22 cellular contexts compared by ENCODE assay signal in genomic region chr12:95796982-95797289, GRCh38. TPM values are rescaled to one million over a fixed set of nuclear protein-coding genes. Genes with fewer than 3 reads are reported as not detected.
DNase-seq lines count a peak whose midpoint lies in the region; ATAC-seq and TF ChIP-seq lines count a peak whose summit lies in the region.
"Had no signal": no experiment of that assay in that cellular context is flagged by ENCODE, and none has a peak within 500 bp of the region (broad histone marks: within the 10 kb centered on the region; RNA-seq: fewer than 3 reads in every experiment).

No MANE protein-coding gene starts in this region.

- in situ Hi-C loops in mammary epithelial cell (cut with MboI; ENCODE audit: low sequenced_read_pairs in 2 of 2): no loop called here

- WGBS in mammary epithelial cell (ENCODE audit: low coverage, missing lambda C conversion rate): 39% methylated on average over 2 of the region's 2 CpGs
- 60 to 72% methylated on average over 2 of the region's 2 CpGs for WGBS in lung, 2 donors

- H2AFZ ChIP-seq in PC-3 (ENCODE audit: low read length): no peak overlapping the region
- peak overlapping the region; percentile 12 for H2AFZ ChIP-seq in mammary epithelial cell (ENCODE audit: low read depth, low read length)

- H3K27ac ChIP-seq in PC-3 (ENCODE audit: low read length) (peak overlapping the region; percentile 92), mammary epithelial cell (ENCODE audit: insufficient read depth, low read depth, low read length) (no peak overlapping the region), lung (ENCODE audit: low read depth in 1 of 2, low read length in 1 of 2) (no peak overlapping the region)
- H3K27ac ChIP-seq: adrenal gland, gastroesophageal sphincter, neutrophil, psoas muscle had no signal

- no peaks in the 10 kb centered on the region for H4K20me1 ChIP-seq in PC-3 (ENCODE audit: low read length)
- H4K20me1 ChIP-seq in mammary epithelial cell (ENCODE audit: insufficient read depth, low read length): no peaks in the 10 kb centered on the region

- intact Hi-C loops in PC-3 (cut with micrococcal nuclease) (no loop called here), mammary epithelial cell (cut with micrococcal nuclease) (no loop called here)

- H3K79me2 ChIP-seq in PC-3 (ENCODE audit: low read length) (no peaks in the 10 kb centered on the region), mammary epithelial cell (ENCODE audit: insufficient read depth, low read length) (no peaks in the 10 kb centered on the region)

- H3K4me1 ChIP-seq in PC-3 (ENCODE audit: insufficient read depth, low read length) (peaks cover 54% of the 10 kb centered on the region), mammary epithelial cell (ENCODE audit: insufficient read depth, low read length) (peaks cover 12% of the 10 kb centered on the region), lung (ENCODE audit: control insufficient read depth in 2 of 2, insufficient read depth in 2 of 2, low read length in 2 of 2) (peaks cover 0 to 2% of the 10 kb centered on the region in 2 donors)
- H3K4me1 ChIP-seq: adrenal gland, BE2C, psoas muscle had no signal

- DNase-seq in AG20443 (ENCODE audit: low spot score) (peak; percentile 25), PC-3 (peak; percentile 83), mammary epithelial cell (peak; percentile 41), lung (ENCODE audit: low spot score) (no peak), H4 (ENCODE audit: low spot score) (no peak), pons (ENCODE audit: low spot score) (no peak)
- DNase-seq in stimulated activated CD4-positive, alpha-beta T cell treated with anti-CD3 and anti-CD28 coated beads, Interleukin-2, amount 100 ng/mL, for 48 hours: no peak
- DNase-seq: activated CD4-positive, alpha-beta T cell treated with anti-CD3 and anti-CD28 coated beads for 36 hours; activated T-cell treated with anti-CD3 and anti-CD28 coated beads, Interleukin-2, amount 50 U/mL, for 4 hours; BE2C; effector memory CD4-positive, alpha-beta T cell; hippocampal formation; NCI-H1417; NCI-H774; psoas muscle; stimulated activated naive CD8-positive, alpha-beta T cell treated with anti-CD3 and anti-CD28 coated beads, Interleukin-15, Interleukin-2, amounts not matched to agents 100 U/mL and 50 U/mL, for 24 hours had no signal

- BruUV-seq in PC-3 (replicated peaks; lab: Mats Ljungman, UMichigan): no TSS peak
- BruUV-seq in mammary epithelial cell (replicated peaks; lab: Mats Ljungman, UMichigan): no TSS peak

- CTCF ChIA-PET in PC-3 (lab: Charles Lee) (interaction anchor here (0.6 to 1.0 kb wide), 2 partner anchors 18 to 162 kb away, joined by 3 read pairs; no protein-coding TSS in a partner anchor), mammary epithelial cell (lab: Charles Lee; ENCODE audit: low non-redundant PET) (no interaction called here)

- peak overlapping the region; percentile 10; the same call in 1 of the 2 replicates for H3K4me3 ChIP-seq in PC-3 (ENCODE audit: low read length)
- H3K4me3 ChIP-seq in mammary epithelial cell (replicated peaks in 1 of 3; ENCODE audit: insufficient read depth in 1 of 3, low read depth in 2 of 3, low read length in 3 of 3): no peak overlapping the region
- no peak overlapping the region for H3K4me3 ChIP-seq in lung
- H3K4me3 ChIP-seq: adrenal gland, gastroesophageal sphincter, K562, psoas muscle had no signal

- peak overlapping the region; percentile 39 for H3K9ac ChIP-seq in PC-3 (ENCODE audit: low read length)
- H3K9ac ChIP-seq in mammary epithelial cell (ENCODE audit: insufficient read depth, low read length): no peak overlapping the region

- H3K4me2 ChIP-seq in PC-3 (ENCODE audit: low read length) (peak overlapping the region; percentile 64), mammary epithelial cell (ENCODE audit: insufficient read depth, low read depth, low read length) (peak overlapping the region; percentile 1)

- H3F3A ChIP-seq in PC-3 (ENCODE audit: low read length, unreplicated experiment): peaks cover 12% of the 10 kb centered on the region

- H3K9me3 ChIP-seq in PC-3 (ENCODE audit: low read length) (no peaks in the 10 kb centered on the region), mammary epithelial cell (replicated peaks; ENCODE audit: insufficient read depth, low read length) (no peaks in the 10 kb centered on the region), lung (ENCODE audit: control insufficient read depth in 2 of 2, insufficient read depth in 1 of 2, low read length in 1 of 2) (no peaks in the 10 kb centered on the region)
- H3K9me3 ChIP-seq: adrenal gland, BE2C, gastroesophageal sphincter, neutrophil, psoas muscle had no signal

- H3K27me3 ChIP-seq in PC-3 (ENCODE audit: low read length) (no peaks in the 10 kb centered on the region), mammary epithelial cell (ENCODE audit: insufficient read depth, low read length) (no peaks in the 10 kb centered on the region), lung (ENCODE audit: control insufficient read depth, insufficient read depth) (no peaks in the 10 kb centered on the region)
- H3K27me3 ChIP-seq: adrenal gland, gastroesophageal sphincter had no signal

- POLR2A ChIA-PET in PC-3 (lab: Charles Lee; ENCODE audit: unreplicated experiment): interaction anchor here (0.6 to 0.7 kb wide), 3 partner anchors 9 to 1361 kb away, joined by 6 to 15 read pairs (median 7); no protein-coding TSS in a partner anchor

- H3K36me3 ChIP-seq in PC-3 (ENCODE audit: low read depth, low read length): no peaks in the 10 kb centered on the region
- no peaks in the 10 kb centered on the region for H3K36me3 ChIP-seq in mammary epithelial cell (ENCODE audit: insufficient read depth, low read length)
- H3K36me3 ChIP-seq in lung (ENCODE audit: control insufficient read depth in 2 of 2, insufficient read depth in 2 of 2, low read length in 2 of 2): no peaks in the 10 kb centered on the region
- H3K36me3 ChIP-seq: adrenal gland, BE2C, gastroesophageal sphincter, neutrophil had no signal

- dilution Hi-C loops in mammary epithelial cell (cut with HindIII; ENCODE audit: low sequenced_read_pairs): no loop called here

- TF ChIP-seq CTCF in PC-3 (conservative IDR thresholded peaks at IDR 0.05; ENCODE audit: low read depth, low read length): no peak
- no peak for TF ChIP-seq CTCF in mammary epithelial cell (conservative IDR thresholded peaks at IDR 0.05 in 1 of 2, IDR thresholded peaks at IDR 0.05 in 1 of 2; ENCODE audit: extremely low read depth in 1 of 2, insufficient read depth in 1 of 2, low read depth in 1 of 2, low read length in 2 of 2)
- TF ChIP-seq CTCF in lung (IDR thresholded peaks at IDR 0.05; ENCODE audit: control extremely low read depth, extremely low read depth): no peak

- no peaks in the 10 kb centered on the region for H3K9me2 ChIP-seq in PC-3 (replicated peaks; ENCODE audit: low read length)

- ATAC-seq in PC-3 (peak; percentile 83), lung (ENCODE audit: insufficient read depth, low FRiP score) (peak; percentile 35), HG02642 (IDR thresholded peaks at IDR 0.05; ENCODE audit: poor library complexity, unreplicated experiment) (no peak)
- ATAC-seq: activated CD4-positive, alpha-beta T cell treated with anti-CD3 and anti-CD28 coated beads for 36 hours; activated T-cell treated with anti-CD3 and anti-CD28 coated beads, Interleukin-2, amount 50 U/mL, for 4 hours; gastroesophageal sphincter; K562; psoas muscle; stimulated activated naive CD8-positive, alpha-beta T cell treated with anti-CD3 and anti-CD28 coated beads, Interleukin-15, Interleukin-2, amounts not matched to agents 100 U/mL and 50 U/mL, for 24 hours had no signal

RNA-seq across cellular contexts. Expression of gene NTN4, which starts 6.4 kb away (rescaled TPM):
- 39.6 and 40.3 TPM in 2 replicates for total RNA-seq in PC-3 (2014; rRNA removed)
- total RNA-seq in mammary epithelial cell: 10 to 100 TPM; 38.6 to 47.2 TPM
- 9.0 TPM for polyA plus RNA-seq in mammary epithelial cell
- polyA minus RNA-seq in mammary epithelial cell: 8.8 TPM
- total RNA-seq in lung: 10 to 100 TPM; 66.1 to 72.4 TPM
- polyA plus RNA-seq in lung: 10 to 100 TPM; 22.1 to 40.9 TPM
- total RNA-seq in H4 (2014; rRNA removed; shearing (Covaris generic)): 16.3 and 19.4 TPM in 2 replicates
- total RNA-seq: activated CD4-positive, alpha-beta T cell treated with anti-CD3 and anti-CD28 coated beads for 36 hours; activated CD8-positive, alpha-beta memory T cell treated with anti-CD3 and anti-CD28 coated beads for 36 hours had no signal
- polyA plus RNA-seq: K562 had no signal

Comparison
In these comparisons a context has a peak if more than half of its experiments do, and no peak if none do; other contexts are left out.
1. DNase-seq: peak in AG20443 (single experiment), PC-3 (single experiment) and mammary epithelial cell (single experiment); none in lung (single experiment), H4 (single experiment), stimulated activated CD4-positive, alpha-beta T cell treated with anti-CD3 and anti-CD28 coated beads, Interleukin-2, amount 100 ng/mL, for 48 hours (0 of 2) and pons (single experiment).